In the genomic region with DNA sequence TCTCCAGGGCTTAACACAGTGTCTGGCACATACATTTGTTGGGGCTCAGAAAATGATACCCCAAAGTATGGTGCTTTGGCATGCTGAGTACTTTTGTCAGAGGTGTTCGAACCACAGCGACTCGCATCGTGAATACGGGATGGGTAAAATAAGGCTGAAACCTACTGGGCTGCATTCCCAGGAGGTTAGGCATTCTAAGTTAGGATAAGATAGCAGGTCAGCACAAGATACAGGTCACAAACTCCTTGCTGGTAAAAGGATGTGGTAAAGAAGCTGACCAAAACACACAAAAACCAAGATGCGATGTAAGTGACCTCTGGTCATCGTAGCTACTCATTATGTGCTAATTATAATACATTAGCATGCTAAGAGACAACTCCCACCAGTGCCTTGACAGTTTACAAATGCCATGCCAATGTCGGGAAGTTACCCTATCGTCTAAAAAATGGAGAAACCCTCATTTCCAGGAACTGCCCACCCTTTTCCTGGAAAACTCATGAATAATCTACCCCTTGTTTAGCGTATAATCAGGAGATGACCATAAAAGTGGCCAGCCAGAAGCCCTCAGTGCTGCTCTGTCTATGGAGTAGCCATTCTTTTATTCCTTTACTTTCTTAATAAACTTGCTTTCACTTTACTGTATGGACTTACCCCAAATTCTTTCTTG, we compare ENCODE assay signal across 17 cellular contexts. TPM values are rescaled to one million over a fixed set of nuclear protein-coding genes. Genes with fewer than 3 reads are reported as not detected.
DNase-seq lines count a peak whose midpoint lies in the region; ATAC-seq, FAIRE-seq and TF ChIP-seq lines count a peak whose summit lies in the region.
"Had no signal": no experiment of that assay in that cellular context is flagged by ENCODE, and none has a peak within 500 bp of the region (broad histone marks: within the 10 kb centered on the region; RNA-seq: fewer than 3 reads in every experiment).

No MANE protein-coding gene starts in this region.

- no peak for TF ChIP-seq POLR2A in H54 (IDR thresholded peaks at IDR 0.05; ENCODE audit: low read depth, low read length)

- intact Hi-C loops in activated CD8-positive, alpha-beta T cell treated with anti-CD3 and anti-CD28 coated beads for 36 hours (cut with micrococcal nuclease) = loop anchor here (10.0 kb wide), 1 partner anchor 239 kb away; no protein-coding TSS in a partner anchor

- no peak overlapping the region for H2AFZ ChIP-seq in Loucy (ENCODE audit: low read length)

- WGBS in endodermal cell (ENCODE audit: insufficient coverage in 1 of 2, insufficient read length in 1 of 2), 2 experiments = 90 to 92% methylated on average over 8 to 10 of the region's 10 CpGs

- H3K4me1 Mint-ChIP-seq in activated CD8-positive, alpha-beta T cell treated with anti-CD3 and anti-CD28 coated beads for 36 hours (ENCODE audit: low read depth) = peaks cover 43% of the 10 kb centered on the region
- peaks cover 52% of the 10 kb centered on the region for H3K4me1 Mint-ChIP-seq in activated CD8-positive, alpha-beta T cell treated with anti-CD3 and anti-CD28 coated beads, Interleukin-2, amount 10 ng/mL, durations not matched to agents 7 days and 5 days (ENCODE audit: low read depth)
- H3K4me1 Mint-ChIP-seq in endodermal cell = peaks cover 13% of the 10 kb centered on the region
- H3K4me1 Mint-ChIP-seq in stimulated activated effector memory CD8-positive, alpha-beta T cell treated with anti-CD3 and anti-CD28 coated beads, Interleukin-12 subunit alpha, Interleukin-12 subunit beta, amount 100 ng/mL, for 72 hours = peaks cover 42% of the 10 kb centered on the region

- no peaks in the 10 kb centered on the region for H3K36me3 ChIP-seq in Loucy (ENCODE audit: insufficient read depth, low read length)
- H3K36me3 ChIP-seq in endodermal cell (ENCODE audit: control insufficient read depth, insufficient read depth, low read length) = no peaks in the 10 kb centered on the region

- H3K27ac Mint-ChIP-seq in activated CD8-positive, alpha-beta T cell treated with anti-CD3 and anti-CD28 coated beads for 36 hours = peak overlapping the region; percentile 35
- no peak overlapping the region for H3K27ac Mint-ChIP-seq in activated CD8-positive, alpha-beta T cell treated with anti-CD3 and anti-CD28 coated beads, Interleukin-2, amount 10 ng/mL, durations not matched to agents 7 days and 5 days
- H3K27ac Mint-ChIP-seq in endodermal cell = no peak overlapping the region
- H3K27ac Mint-ChIP-seq in stimulated activated effector memory CD8-positive, alpha-beta T cell treated with anti-CD3 and anti-CD28 coated beads, Interleukin-12 subunit alpha, Interleukin-12 subunit beta, amount 100 ng/mL, for 72 hours = peak overlapping the region; percentile 71

- no peaks in the 10 kb centered on the region for H3K27me3 Mint-ChIP-seq in activated CD8-positive, alpha-beta T cell treated with anti-CD3 and anti-CD28 coated beads for 36 hours
- H3K27me3 Mint-ChIP-seq in activated CD8-positive, alpha-beta T cell treated with anti-CD3 and anti-CD28 coated beads, Interleukin-2, amount 10 ng/mL, durations not matched to agents 7 days and 5 days (ENCODE audit: low read depth) = no peaks in the 10 kb centered on the region
- H3K27me3 Mint-ChIP-seq in endodermal cell (ENCODE audit: insufficient read depth) = peaks cover 3% of the 10 kb centered on the region

- H3K4me3 ChIP-seq in Loucy (ENCODE audit: low read length, poor library complexity, severe bottlenecking) (no peak overlapping the region), endodermal cell (ENCODE audit: low read length) (no peak overlapping the region)

- H3K36me3 Mint-ChIP-seq in activated CD8-positive, alpha-beta T cell treated with anti-CD3 and anti-CD28 coated beads for 36 hours (ENCODE audit: low read depth) = peaks cover 10% of the 10 kb centered on the region
- peaks cover 17% of the 10 kb centered on the region for H3K36me3 Mint-ChIP-seq in activated CD8-positive, alpha-beta T cell treated with anti-CD3 and anti-CD28 coated beads, Interleukin-2, amount 10 ng/mL, durations not matched to agents 7 days and 5 days (ENCODE audit: low read depth)
- H3K36me3 Mint-ChIP-seq in endodermal cell (ENCODE audit: low read depth) = no peaks in the 10 kb centered on the region
- H3K36me3 Mint-ChIP-seq in stimulated activated effector memory CD8-positive, alpha-beta T cell treated with anti-CD3 and anti-CD28 coated beads, Interleukin-12 subunit alpha, Interleukin-12 subunit beta, amount 100 ng/mL, for 72 hours = peaks cover 23% of the 10 kb centered on the region
- H3K36me3 Mint-ChIP-seq: CD14-positive monocyte had no signal

- no peak overlapping the region for H3K27ac ChIP-seq in endodermal cell (ENCODE audit: low read depth, low read length)
- H3K27ac ChIP-seq in substantia nigra (ENCODE audit: low read depth, low read length, poor library complexity, severe bottlenecking) = no peak overlapping the region

- CTCF ChIA-PET in activated CD8-positive, alpha-beta T cell treated with anti-CD3 and anti-CD28 coated beads for 36 hours (lab: Charles Lee) = no interaction called here
- CTCF ChIA-PET in activated CD8-positive, alpha-beta T cell treated with anti-CD3 and anti-CD28 coated beads, Interleukin-2, amount 10 ng/mL, durations not matched to agents 7 days and 5 days (lab: Charles Lee) = interaction anchor here (1.2 kb wide), 1 partner anchor 44 kb away, joined by 3 read pairs; no protein-coding TSS in a partner anchor

- H3K9ac ChIP-seq in Loucy (ENCODE audit: low read depth, low read length, poor library complexity, severe bottlenecking) (peak overlapping the region; percentile 64), endodermal cell (ENCODE audit: extremely low read depth, low read length, poor library complexity, severe bottlenecking) (no peak overlapping the region)

- no peaks in the 10 kb centered on the region for H3K9me3 ChIP-seq in Loucy (ENCODE audit: insufficient read depth, low read depth, low read length)
- no peaks in the 10 kb centered on the region for H3K9me3 ChIP-seq in endodermal cell (ENCODE audit: control insufficient read depth, low read length)

- POLR2A ChIA-PET in activated CD8-positive, alpha-beta T cell treated with anti-CD3 and anti-CD28 coated beads for 36 hours (lab: Charles Lee) = no interaction called here
- POLR2A ChIA-PET in activated CD8-positive, alpha-beta T cell treated with anti-CD3 and anti-CD28 coated beads, Interleukin-2, amount 10 ng/mL, durations not matched to agents 7 days and 5 days (lab: Charles Lee) = no interaction called here

- H3K4me1 ChIP-seq in Loucy (ENCODE audit: insufficient read depth, low read length, poor library complexity, severe bottlenecking) = peaks cover 49% of the 10 kb centered on the region
- no peaks in the 10 kb centered on the region for H3K4me1 ChIP-seq in endodermal cell (ENCODE audit: control insufficient read depth, insufficient read depth, low read length)

- no peak overlapping the region for H3K4me2 ChIP-seq in Loucy (ENCODE audit: low read depth, low read length, poor library complexity, severe bottlenecking)

- H3K4me3 Mint-ChIP-seq in activated CD8-positive, alpha-beta T cell treated with anti-CD3 and anti-CD28 coated beads for 36 hours = no peak overlapping the region
- H3K4me3 Mint-ChIP-seq in activated CD8-positive, alpha-beta T cell treated with anti-CD3 and anti-CD28 coated beads, Interleukin-2, amount 10 ng/mL, durations not matched to agents 7 days and 5 days = no peak overlapping the region
- no peak overlapping the region for H3K4me3 Mint-ChIP-seq in endodermal cell
- no peak overlapping the region for H3K4me3 Mint-ChIP-seq in stimulated activated effector memory CD8-positive, alpha-beta T cell treated with anti-CD3 and anti-CD28 coated beads, Interleukin-12 subunit alpha, Interleukin-12 subunit beta, amount 100 ng/mL, for 72 hours
- H3K4me3 Mint-ChIP-seq: CD14-positive monocyte had no signal

- H3K79me2 ChIP-seq in Loucy (ENCODE audit: insufficient read depth, low read length) = peaks cover 13% of the 10 kb centered on the region

- ATAC-seq in activated CD8-positive, alpha-beta T cell treated with anti-CD3 and anti-CD28 coated beads for 36 hours = no peak
- no peak for ATAC-seq in activated CD8-positive, alpha-beta T cell treated with anti-CD3 and anti-CD28 coated beads, Interleukin-2, amount 10 ng/mL, durations not matched to agents 7 days and 5 days
- no peak for ATAC-seq in stimulated activated effector memory CD8-positive, alpha-beta T cell treated with anti-CD3 and anti-CD28 coated beads, Interleukin-12 subunit alpha, Interleukin-12 subunit beta, amount 100 ng/mL, for 72 hours
- ATAC-seq: Right ventricle myocardium inferior had no signal

- H3K9me2 ChIP-seq in Loucy (replicated peaks; ENCODE audit: low read depth, low read length) = no peaks in the 10 kb centered on the region

- H3K9me3 Mint-ChIP-seq in activated CD8-positive, alpha-beta T cell treated with anti-CD3 and anti-CD28 coated beads for 36 hours = peaks cover 2% of the 10 kb centered on the region
- H3K9me3 Mint-ChIP-seq in activated CD8-positive, alpha-beta T cell treated with anti-CD3 and anti-CD28 coated beads, Interleukin-2, amount 10 ng/mL, durations not matched to agents 7 days and 5 days (ENCODE audit: insufficient read depth) = no peaks in the 10 kb centered on the region
- peaks cover 2% of the 10 kb centered on the region for H3K9me3 Mint-ChIP-seq in endodermal cell
- no peaks in the 10 kb centered on the region for H3K9me3 Mint-ChIP-seq in stimulated activated effector memory CD8-positive, alpha-beta T cell treated with anti-CD3 and anti-CD28 coated beads, Interleukin-12 subunit alpha, Interleukin-12 subunit beta, amount 100 ng/mL, for 72 hours

- DNase-seq in activated CD8-positive, alpha-beta T cell treated with anti-CD3 and anti-CD28 coated beads for 36 hours = no peak
- DNase-seq in activated CD8-positive, alpha-beta T cell treated with anti-CD3 and anti-CD28 coated beads, Interleukin-2, amount 10 ng/mL, durations not matched to agents 7 days and 5 days = no peak
- DNase-seq in endodermal cell = peak; percentile 35
- DNase-seq in stimulated activated effector memory CD8-positive, alpha-beta T cell treated with anti-CD3 and anti-CD28 coated beads, Interleukin-12 subunit alpha, Interleukin-12 subunit beta, amount 100 ng/mL, for 72 hours (ENCODE audit: low spot score in 2 of 2) = peak in 1 of 2 donors; percentile 41
- no peak for DNase-seq in ureter (ENCODE audit: low spot score)
- DNase-seq in substantia nigra (lab: John Stamatoyannopoulos, UW) = no peak
- DNase-seq in H54 (ENCODE audit: insufficient read length, low spot score) = no peak
- DNase-seq: 8988T; DMS79; NCI-H1105; NCI-H2081 treated with DMSO at 0.1 percent for 48 hours; NCI-H748 treated with DMSO at 0.1 percent for 48 hours; NK-92 treated with Interleukin-12 subunit alpha and Interleukin-12 subunit beta, amount 100 ng/mL, for 24 hours had no signal

- H4K20me1 ChIP-seq in Loucy (ENCODE audit: insufficient read depth, low read length, poor library complexity, severe bottlenecking) = peaks cover 9% of the 10 kb centered on the region

- no peak for FAIRE-seq in H54 (lab: Jason Lieb, UNC)
- FAIRE-seq: RCC 7860 had no signal

- peaks cover 11% of the 10 kb centered on the region; the same call in 1 of the 2 replicates for H3F3A ChIP-seq in Loucy (ENCODE audit: low read depth)

- TF ChIP-seq CTCF in activated CD8-positive, alpha-beta T cell treated with anti-CD3 and anti-CD28 coated beads for 36 hours (IDR thresholded peaks at IDR 0.05) = no peak
- TF ChIP-seq CTCF in Loucy (conservative IDR thresholded peaks at IDR 0.05; ENCODE audit: low read length) (no peak), endodermal cell (conservative IDR thresholded peaks at IDR 0.05) (no peak)

- H3K27me3 ChIP-seq in Loucy (ENCODE audit: insufficient read depth, low read length, poor library complexity, severe bottlenecking) (peaks cover 7% of the 10 kb centered on the region), endodermal cell (ENCODE audit: control insufficient read depth, insufficient read depth, low read length, poor library complexity, severe bottlenecking) (no peaks in the 10 kb centered on the region)

RNA-seq across cellular contexts. Expression of a gene that starts 3.3 kb away (rescaled TPM):
- total RNA-seq in activated CD8-positive, alpha-beta T cell treated with anti-CD3 and anti-CD28 coated beads for 36 hours = 10 to 100 TPM; 59.6 to 63.3 TPM
- total RNA-seq in activated CD8-positive, alpha-beta T cell treated with anti-CD3 and anti-CD28 coated beads, Interleukin-2, amount 10 ng/mL, durations not matched to agents 7 days and 5 days = 10 to 100 TPM; 57.3 to 57.4 TPM
- 10 to 100 TPM; 37.8 to 78.4 TPM for total RNA-seq in endodermal cell
- polyA plus RNA-seq in endodermal cell (2013, experiment 1 of 2) = 20.0 TPM
- polyA plus RNA-seq in endodermal cell (2013, experiment 2 of 2) = 18.9 TPM
- 67.1 TPM for total RNA-seq in ureter

Comparison
In these comparisons a context has a peak if more than half of its experiments do, and no peak if none do; other contexts are left out.
1. H3K27ac Mint-ChIP-seq: peak in activated CD8-positive, alpha-beta T cell treated with anti-CD3 and anti-CD28 coated beads for 36 hours (single experiment) and stimulated activated effector memory CD8-positive, alpha-beta T cell treated with anti-CD3 and anti-CD28 coated beads, Interleukin-12 subunit alpha, Interleukin-12 subunit beta, amount 100 ng/mL, for 72 hours (single experiment); none in activated CD8-positive, alpha-beta T cell treated with anti-CD3 and anti-CD28 coated beads, Interleukin-2, amount 10 ng/mL, durations not matched to agents 7 days and 5 days (single experiment) and endodermal cell (single experiment).